ENCODE assay signal across 8 cellular contexts in the genomic region with DNA sequence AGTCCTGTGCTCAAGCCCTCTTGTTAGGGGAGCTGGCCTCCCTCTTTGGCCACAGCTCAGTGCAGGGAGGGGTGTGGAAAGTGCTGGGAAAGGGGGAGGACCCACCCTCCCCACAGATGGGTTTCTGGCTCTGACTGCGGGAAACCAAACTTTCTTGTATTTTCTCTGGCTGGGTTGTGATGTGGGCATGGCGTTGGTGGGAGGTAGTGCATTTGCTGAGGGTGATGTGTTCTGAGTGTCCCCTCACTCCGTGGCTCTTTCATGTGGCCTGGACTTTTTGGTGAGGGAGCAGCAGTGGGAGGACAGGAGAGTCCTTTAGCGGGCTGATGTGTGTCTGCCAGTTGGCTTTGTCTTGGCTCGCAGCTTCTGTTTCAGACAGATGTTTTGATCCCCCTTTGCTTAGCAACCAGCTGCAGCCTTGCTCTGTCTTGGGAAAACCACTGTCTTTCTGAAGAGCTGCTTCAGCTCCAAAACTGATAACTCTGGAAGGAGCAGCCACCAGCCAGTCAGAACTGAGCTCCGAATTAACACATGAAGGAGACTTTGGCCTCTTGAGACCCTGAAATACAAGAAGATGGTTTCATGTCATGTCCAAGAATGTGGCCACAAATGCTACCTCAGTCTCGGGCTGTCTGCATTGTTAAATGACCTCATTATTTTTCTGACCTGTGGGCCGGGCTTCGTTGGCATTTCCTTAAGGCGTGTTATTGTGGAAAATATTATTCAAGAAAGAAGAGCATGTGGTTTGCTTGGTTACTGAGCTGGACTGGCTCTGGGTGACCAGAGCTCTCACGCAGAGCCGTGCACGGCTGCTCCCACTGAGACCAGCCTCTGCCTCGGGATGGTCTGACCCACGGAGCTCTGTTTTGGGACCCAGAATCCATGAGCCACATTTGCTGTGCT. TPM values are rescaled to one million over a fixed set of nuclear protein-coding genes. Genes with fewer than 3 reads are reported as not detected.
DNase-seq lines count a peak whose midpoint lies in the region; ATAC-seq and TF ChIP-seq lines count a peak whose summit lies in the region.

No MANE protein-coding gene starts in this region.

- no peaks in the 10 kb centered on the region for H3K36me3 ChIP-seq in body of pancreas (replicated peaks in 1 of 2; ENCODE audit: insufficient read depth in 1 of 2, low read depth in 2 of 2)

- no peaks in the 10 kb centered on the region for H3K27me3 ChIP-seq in body of pancreas
- no peaks in the 10 kb centered on the region for H3K27me3 ChIP-seq in layer of hippocampus (ENCODE audit: control insufficient read depth, insufficient read depth, low read length)

- peak overlapping the region; percentile 43 to 54 for H3K4me3 Mint-ChIP-seq in stimulated activated naive B cell treated with anti-CD40 and anti-IgM and Interleukin-4, amounts not matched to agents 10 μg/mL and 1 μg/mL and 100 μg/mL, for 72 hours

- peak; percentile 51 for DNase-seq in stimulated activated naive CD4-positive, alpha-beta T cell treated with Interleukin-2 at 50 U/mL for 16 hours (lab: John Stamatoyannopoulos, UW)
- no peak for DNase-seq in stimulated activated naive CD4-positive, alpha-beta T cell (lab: John Stamatoyannopoulos, UW)
- peak in 1 of 4 donors; percentile 27 for DNase-seq in body of pancreas
- no peak for DNase-seq in stimulated activated naive B cell treated with anti-CD40 and anti-IgM and Interleukin-4, amounts not matched to agents 10 μg/mL and 1 μg/mL and 100 μg/mL, for 72 hours
- no peak for DNase-seq in central memory CD4-positive, alpha-beta T cell
- no peak for DNase-seq in NK-92 treated with Interleukin-12 subunit alpha and Interleukin-12 subunit beta, amount 100 ng/mL, for 24 hours (lab: John Stamatoyannopoulos, UW)

- TF ChIP-seq CTCF in body of pancreas (IDR thresholded peaks at IDR 0.05) = no peak

- peak overlapping the region; percentile 94 for H3K27ac Mint-ChIP-seq in stimulated activated naive B cell treated with anti-CD40 and anti-IgM and Interleukin-4, amounts not matched to agents 10 μg/mL and 1 μg/mL and 100 μg/mL, for 72 hours

- no peaks in the 10 kb centered on the region for H3K9me3 ChIP-seq in body of pancreas

- intact Hi-C loops in body of pancreas (cut with DNase I) = no loop called here

- peaks cover 0 to 6% of the 10 kb centered on the region in 2 donors for H3K9me3 Mint-ChIP-seq in stimulated activated naive B cell treated with anti-CD40 and anti-IgM and Interleukin-4, amounts not matched to agents 10 μg/mL and 1 μg/mL and 100 μg/mL, for 72 hours

- 67% methylated on average over 15 of the region's 15 CpGs for WGBS in body of pancreas, 2 donors

- no peaks in the 10 kb centered on the region for H3K27me3 Mint-ChIP-seq in stimulated activated naive B cell treated with anti-CD40 and anti-IgM and Interleukin-4, amounts not matched to agents 10 μg/mL and 1 μg/mL and 100 μg/mL, for 72 hours

- H3K4me1 Mint-ChIP-seq in stimulated activated naive B cell treated with anti-CD40 and anti-IgM and Interleukin-4, amounts not matched to agents 10 μg/mL and 1 μg/mL and 100 μg/mL, for 72 hours = peaks cover 57 to 74% of the 10 kb centered on the region in 2 donors

- TF ChIP-seq POLR2A in body of pancreas (IDR thresholded peaks at IDR 0.05) = no peak

- peaks cover 57% of the 10 kb centered on the region for H3K4me1 ChIP-seq in body of pancreas

- no peak overlapping the region for H3K4me3 ChIP-seq in body of pancreas

- H3K27ac ChIP-seq in body of pancreas (peak overlapping the region in 3 of 4 donors; percentile 38 to 58 (median 52)), layer of hippocampus (ENCODE audit: low read depth, low read length) (peak overlapping the region; percentile 91)

- no peak for ATAC-seq in body of pancreas
- ATAC-seq in stimulated activated naive B cell treated with anti-CD40 and anti-IgM and Interleukin-4, amounts not matched to agents 10 μg/mL and 1 μg/mL and 100 μg/mL, for 72 hours (replicated peaks) = peak; percentile 66 to 68
- no peak for ATAC-seq in GM21381 (IDR thresholded peaks at IDR 0.05; ENCODE audit: unreplicated experiment)

- peaks cover 39 to 64% of the 10 kb centered on the region in 2 donors for H3K36me3 Mint-ChIP-seq in stimulated activated naive B cell treated with anti-CD40 and anti-IgM and Interleukin-4, amounts not matched to agents 10 μg/mL and 1 μg/mL and 100 μg/mL, for 72 hours

RNA-seq across cellular contexts. Expression of gene SYNJ2, which starts 21.5 kb away (rescaled TPM):
- 10 to 100 TPM; 12.2 to 14.8 TPM for total RNA-seq in body of pancreas

Comparison
In these comparisons a context has a peak if more than half of its experiments do, and no peak if none do; other contexts are left out.
1. ATAC-seq: peak in stimulated activated naive B cell treated with anti-CD40 and anti-IgM and Interleukin-4, amounts not matched to agents 10 μg/mL and 1 μg/mL and 100 μg/mL, for 72 hours (2 of 2); none in body of pancreas (single experiment) and GM21381 (single experiment).